15 cellular contexts compared by ENCODE assay signal in genomic region chr18:78069784-78070664, GRCh38.
DNase-seq lines count a peak whose midpoint lies in the region; ATAC-seq and TF ChIP-seq lines count a peak whose summit lies in the region.
"Had no signal": no experiment of that assay in that cellular context is flagged by ENCODE, and none has a peak within 500 bp of the region (broad histone marks: within the 10 kb centered on the region; RNA-seq: fewer than 3 reads in every experiment).

No MANE protein-coding gene starts in this region.

- H3K36me3 ChIP-seq in body of pancreas (replicated peaks in 1 of 2; ENCODE audit: insufficient read depth in 1 of 2, low read depth in 2 of 2) = no peaks in the 10 kb centered on the region
- H3K36me3 ChIP-seq in tibial nerve = no peaks in the 10 kb centered on the region

- TF ChIP-seq EP300 in tibial nerve (IDR thresholded peaks at IDR 0.05) = peak in 1 of 2 donors; percentile 3

- in situ Hi-C loops in GM13976 (cut with MboI; ENCODE audit: low sequenced_read_pairs, unreplicated experiment) = no loop called here

- no peak overlapping the region for H3K4me3 Mint-ChIP-seq in stimulated activated effector memory CD8-positive, alpha-beta T cell treated with anti-CD3 and anti-CD28 coated beads, Interleukin-12 subunit alpha, Interleukin-12 subunit beta, amount 100 ng/mL, for 72 hours
- H3K4me3 Mint-ChIP-seq: natural killer cell treated with Interleukin-12 subunit alpha and Interleukin-12 subunit beta and Interleukin-15 and Interleukin-18, amount 100 ng/mL, for 72 hours had no signal

- H3K4me3 ChIP-seq in body of pancreas (no peak overlapping the region), tibial nerve (no peak overlapping the region)

- TF ChIP-seq CTCF in body of pancreas (IDR thresholded peaks at IDR 0.05) = no peak
- TF ChIP-seq CTCF in tibial nerve (IDR thresholded peaks at IDR 0.05) = no peak
- no peak for TF ChIP-seq CTCF in GM13976 (IDR thresholded peaks at IDR 0.05; ENCODE audit: borderline replicate concordance, control extremely low read depth, extremely low read depth, insufficient read depth, missing control alignments)

- H3K27me3 ChIP-seq in body of pancreas (no peaks in the 10 kb centered on the region), tibial nerve (no peaks in the 10 kb centered on the region)

- intact Hi-C loops in body of pancreas (cut with DNase I) = no loop called here

- no peaks in the 10 kb centered on the region for H3K4me1 Mint-ChIP-seq in stimulated activated effector memory CD8-positive, alpha-beta T cell treated with anti-CD3 and anti-CD28 coated beads, Interleukin-12 subunit alpha, Interleukin-12 subunit beta, amount 100 ng/mL, for 72 hours

- H3K9me3 ChIP-seq in body of pancreas (no peaks in the 10 kb centered on the region), tibial nerve (no peaks in the 10 kb centered on the region)

- TF ChIP-seq POLR2A in body of pancreas (IDR thresholded peaks at IDR 0.05) (no peak), tibial nerve (IDR thresholded peaks at IDR 0.05) (no peak)

- H3K27ac ChIP-seq in body of pancreas (no peak overlapping the region), tibial nerve (peak overlapping the region in 2 of 4 donors; percentile 3 to 33)

- no peak overlapping the region for H3K27ac Mint-ChIP-seq in stimulated activated effector memory CD8-positive, alpha-beta T cell treated with anti-CD3 and anti-CD28 coated beads, Interleukin-12 subunit alpha, Interleukin-12 subunit beta, amount 100 ng/mL, for 72 hours
- H3K27ac Mint-ChIP-seq: natural killer cell treated with Interleukin-12 subunit alpha and Interleukin-12 subunit beta and Interleukin-15 and Interleukin-18, amount 100 ng/mL, for 72 hours had no signal

- no peaks in the 10 kb centered on the region for H3K9me3 Mint-ChIP-seq in stimulated activated effector memory CD8-positive, alpha-beta T cell treated with anti-CD3 and anti-CD28 coated beads, Interleukin-12 subunit alpha, Interleukin-12 subunit beta, amount 100 ng/mL, for 72 hours
- H3K9me3 Mint-ChIP-seq: natural killer cell treated with Interleukin-12 subunit alpha and Interleukin-12 subunit beta and Interleukin-15 and Interleukin-18, amount 100 ng/mL, for 72 hours had no signal

- 48 to 58% methylated on average over 11 to 13 of the region's 13 CpGs for WGBS in body of pancreas, 2 donors
- 43 to 45% methylated on average over 13 of the region's 13 CpGs for WGBS in tibial nerve, 2 donors

- DNase-seq in NCI-H82 (lab: John Stamatoyannopoulos, UW) (peak; percentile 9), NCI-H82 treated with DMSO at 0.1 percent for 48 hours (lab: John Stamatoyannopoulos, UW; ENCODE audit: unreplicated experiment) (no peak), body of pancreas (peak in 3 of 4 donors; percentile 13 to 30 (median 28)), midbrain (lab: John Stamatoyannopoulos, UW) (peak; percentile 52), tibial nerve (ENCODE audit: low spot score in 2 of 2) (peak; percentile 28 to 66), GM13976 (ENCODE audit: low spot score) (no peak), NCI-H1436 treated with DMSO at 0.1 percent for 48 hours (lab: John Stamatoyannopoulos, UW) (no peak)
- DNase-seq in stimulated activated effector memory CD8-positive, alpha-beta T cell treated with anti-CD3 and anti-CD28 coated beads, Interleukin-12 subunit alpha, Interleukin-12 subunit beta, amount 100 ng/mL, for 72 hours (ENCODE audit: low spot score in 2 of 2) = no peak
- DNase-seq: ACHN; activated CD8-positive, alpha-beta memory T cell treated with anti-CD3 and anti-CD28 coated beads for 24 hours; activated naive CD4-positive, alpha-beta T cell treated with Interleukin-2 at 50 U/mL for 16 hours; effector CD8-positive, alpha-beta T cell; NCI-H1048; NK-92 treated with Interleukin-12 subunit alpha and Interleukin-12 subunit beta, amount 100 ng/mL, for 24 hours had no signal

- ATAC-seq in body of pancreas = no peak
- no peak for ATAC-seq in stimulated activated effector memory CD8-positive, alpha-beta T cell treated with anti-CD3 and anti-CD28 coated beads, Interleukin-12 subunit alpha, Interleukin-12 subunit beta, amount 100 ng/mL, for 72 hours

- H3K4me1 ChIP-seq in body of pancreas = no peaks in the 10 kb centered on the region
- peaks cover 0 to 21% (median 3%) of the 10 kb centered on the region in 4 donors for H3K4me1 ChIP-seq in tibial nerve

- no peaks in the 10 kb centered on the region for H3K36me3 Mint-ChIP-seq in stimulated activated effector memory CD8-positive, alpha-beta T cell treated with anti-CD3 and anti-CD28 coated beads, Interleukin-12 subunit alpha, Interleukin-12 subunit beta, amount 100 ng/mL, for 72 hours
- H3K36me3 Mint-ChIP-seq: natural killer cell treated with Interleukin-12 subunit alpha and Interleukin-12 subunit beta and Interleukin-15 and Interleukin-18, amount 100 ng/mL, for 72 hours had no signal

Comparison
In these comparisons a context has a peak if more than half of its experiments do, and no peak if none do; other contexts are left out.
1. DNase-seq: peak in NCI-H82 (single experiment), body of pancreas (3 of 4), midbrain (single experiment) and tibial nerve (2 of 2); none in NCI-H82 treated with DMSO at 0.1 percent for 48 hours (single experiment), GM13976 (single experiment), NCI-H1436 treated with DMSO at 0.1 percent for 48 hours (single experiment) and stimulated activated effector memory CD8-positive, alpha-beta T cell treated with anti-CD3 and anti-CD28 coated beads, Interleukin-12 subunit alpha, Interleukin-12 subunit beta, amount 100 ng/mL, for 72 hours (0 of 2).